ENCODE assay signal across 9 cellular contexts in the genomic region with DNA sequence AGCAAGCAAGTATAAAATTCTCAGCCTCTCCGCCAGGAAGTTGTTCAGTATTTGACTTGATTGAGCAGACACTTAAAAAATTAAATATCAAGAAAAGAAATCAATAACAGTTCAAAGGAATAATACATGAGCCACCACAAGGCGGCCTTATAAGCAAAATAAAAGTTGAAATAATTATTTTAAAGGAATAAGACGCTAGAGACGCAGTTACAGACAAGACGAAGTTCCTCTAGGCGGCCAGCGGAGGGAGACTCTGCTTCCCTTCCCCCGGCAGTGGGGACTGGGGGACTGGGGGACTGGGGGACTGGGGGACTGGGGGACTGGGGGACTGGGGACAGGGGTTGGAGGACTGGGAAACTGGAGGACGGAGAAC. TPM values are rescaled to one million over a fixed set of nuclear protein-coding genes. Genes with fewer than 3 reads are reported as not detected.
A peak's percentile ranks its signal among the peaks of the same experiment; 100 is the strongest.
DNase-seq lines count a peak whose midpoint lies in the region; TF ChIP-seq lines count a peak whose summit lies in the region.
"Had no signal": no experiment of that assay in that cellular context is flagged by ENCODE, and none has a peak within 500 bp of the region (broad histone marks: within the 10 kb centered on the region; RNA-seq: fewer than 3 reads in every experiment).

No MANE protein-coding gene starts in this region.

- H3K27ac Mint-ChIP-seq in chondrocyte (ENCODE audit: unreplicated experiment) = no peak overlapping the region

- H3K4me3 ChIP-seq in tibial nerve = peak overlapping the region; percentile 33 to 85 (median 44)

- H3K36me3 ChIP-seq in ES-I3 (ENCODE audit: insufficient read depth, low read length) (no peaks in the 10 kb centered on the region), tibial nerve (no peaks in the 10 kb centered on the region)

- no peaks in the 10 kb centered on the region for H3K4me1 ChIP-seq in ES-I3 (ENCODE audit: insufficient read depth, low read length)
- H3K4me1 ChIP-seq in tibial nerve = peaks cover 0 to 17% (median 0%) of the 10 kb centered on the region in 4 donors

- H3K9ac ChIP-seq in ES-I3 (ENCODE audit: low read depth, low read length) = peak overlapping the region; percentile 75

- H3K9me3 Mint-ChIP-seq in chondrocyte (ENCODE audit: low read depth) = no peaks in the 10 kb centered on the region

- peak overlapping the region in 2 of 4 donors; percentile 70 to 84 for H3K27ac ChIP-seq in tibial nerve
- H3K27ac ChIP-seq: epithelial cell of prostate had no signal

- DNase-seq in NCI-H2196 (lab: John Stamatoyannopoulos, UW; ENCODE audit: unreplicated experiment) (peak; percentile 70), chondrocyte (ENCODE audit: low spot score) (no peak), kidney glomerular epithelial cell (lab: John Stamatoyannopoulos, UW) (peak; percentile 52), tibial nerve (ENCODE audit: low spot score in 2 of 2) (peak in 1 of 2 donors; percentile 21), GM19240 (ENCODE audit: insufficient read length, low spot score) (no peak), NCI-H226 (no peak), AML-193 (lab: John Stamatoyannopoulos, UW) (no peak)

- H3K27me3 ChIP-seq in tibial nerve = no peaks in the 10 kb centered on the region

- H3K36me3 Mint-ChIP-seq in chondrocyte (ENCODE audit: low read depth) = no peaks in the 10 kb centered on the region

- no peak for TF ChIP-seq POLR2A in tibial nerve (IDR thresholded peaks at IDR 0.05)

- TF ChIP-seq CTCF in chondrocyte (IDR thresholded peaks at IDR 0.05) (peak; percentile 83), tibial nerve (IDR thresholded peaks at IDR 0.05) (peak in 3 of 5 experiments; percentile 31 to 61 (median 48))

- 1 to 4% methylated on average over 9 of the region's 9 CpGs for WGBS in tibial nerve, 2 donors

- no peak for TF ChIP-seq EP300 in tibial nerve (IDR thresholded peaks at IDR 0.05)

- H3K27me3 Mint-ChIP-seq in chondrocyte (ENCODE audit: low read depth) = no peaks in the 10 kb centered on the region

- peaks cover 7% of the 10 kb centered on the region for H3K4me1 Mint-ChIP-seq in chondrocyte (ENCODE audit: low read depth)

- H3K9me3 ChIP-seq in ES-I3 (ENCODE audit: control insufficient read depth, insufficient read depth, low read length) (no peaks in the 10 kb centered on the region), tibial nerve (no peaks in the 10 kb centered on the region)

- peak overlapping the region; percentile 71 for H3K4me3 Mint-ChIP-seq in chondrocyte (ENCODE audit: unreplicated experiment)

RNA-seq across cellular contexts. Expression of gene CCDC178, which starts 0.5 kb away (rescaled TPM):
- not detected in 3 replicates for total RNA-seq in chondrocyte
- 1 to 10 TPM in 3 of 4 donors, under 1 TPM in 1; 0.78 to 8.7 (median 2.2) TPM for total RNA-seq in tibial nerve

Comparison
In these comparisons a context has a peak if more than half of its experiments do, and no peak if none do; other contexts are left out.
1. DNase-seq: peak in NCI-H2196 (single experiment) and kidney glomerular epithelial cell (single experiment); none in chondrocyte (single experiment), GM19240 (single experiment), NCI-H226 (single experiment) and AML-193 (0 of 2).